In the genomic region with DNA sequence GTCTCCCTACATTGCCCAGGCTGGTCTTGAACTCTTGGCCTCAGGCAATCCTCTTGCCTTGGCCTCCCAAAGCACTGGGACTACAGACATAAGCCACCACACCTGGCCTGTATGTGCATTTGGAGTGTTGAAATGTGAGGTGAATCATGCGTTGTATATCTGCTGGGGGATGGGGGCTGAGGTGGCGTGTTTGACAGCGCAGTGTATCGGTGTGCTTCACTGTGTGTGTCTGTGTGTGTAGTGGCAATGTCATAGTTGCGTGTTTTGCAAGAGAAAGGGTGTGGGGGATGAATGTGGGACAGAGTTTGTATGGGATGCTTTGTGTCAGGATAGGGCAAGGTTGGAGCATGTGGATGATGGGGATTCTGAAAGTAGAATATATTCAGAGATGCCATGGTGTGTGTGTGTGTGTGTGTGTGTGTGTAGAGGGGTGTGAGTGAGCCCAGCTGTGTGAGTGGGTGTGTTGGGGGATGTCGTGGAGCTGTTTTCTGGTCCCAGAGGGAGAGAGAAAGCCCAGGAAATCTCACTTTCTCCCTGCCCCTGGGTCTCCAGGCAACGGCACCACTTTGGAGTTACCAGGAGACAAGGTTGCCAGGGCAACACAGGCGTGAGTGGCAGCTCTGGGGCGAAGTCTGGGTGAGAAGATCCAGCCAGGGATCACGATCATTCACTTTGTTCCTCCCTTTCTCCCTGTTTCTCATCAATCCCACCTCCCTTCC, we compare ENCODE assay signal across 8 cellular contexts. TPM values are rescaled to one million over a fixed set of nuclear protein-coding genes. Genes with fewer than 3 reads are reported as not detected.
DNase-seq lines count a peak whose midpoint lies in the region; ATAC-seq, FAIRE-seq and TF ChIP-seq lines count a peak whose summit lies in the region.
"Had no signal": no experiment of that assay in that cellular context is flagged by ENCODE, and none has a peak within 500 bp of the region (broad histone marks: within the 10 kb centered on the region; RNA-seq: fewer than 3 reads in every experiment).

No MANE protein-coding gene starts in this region.

- CTCF ChIA-PET in GM12878 (lab: Yijun Ruan, JAX) = interaction anchor here (0.7 to 5.6 kb wide), 8 partner anchors 10 to 109 kb away, joined by 3 to 62 read pairs (median 6); partner anchors contain the start of genes CCDC159, EPOR, TMEM205 and TSPAN16

- no peak for TF ChIP-seq RAD21 in GM12878 (IDR thresholded peaks at IDR 0.05; ENCODE audit: insufficient read depth, low read depth, low read length)

- RAD21 ChIA-PET in GM12878 (lab: Charles Lee; ENCODE audit: unreplicated experiment) = interaction anchor here (1.0 to 5.2 kb wide), 5 partner anchors 10 to 79 kb away, joined by 3 to 27 read pairs (median 5); partner anchors contain the start of genes CCDC159, EPOR, ODAD3 and TMEM205

- no peak overlapping the region for H4K91ac ChIP-seq in trophoblast cell (ENCODE audit: low read depth, low read length)

- 50% methylated on average over 10 of the region's 10 CpGs for WGBS in GM12878 (ENCODE audit: insufficient coverage, insufficient replicate concordance, low lambda C conversion rate, missing lambda C conversion rate)
- no CpG with 5 or more reads among the region's 10 CpGs for WGBS in trophoblast cell (ENCODE audit: extremely low coverage, insufficient coverage, insufficient read length)

- POLR2A ChIA-PET in GM12878 (lab: Charles Lee) = interaction anchor here (1.1 to 4.8 kb wide), 3 partner anchors 28 to 84 kb away, joined by 3 to 48 read pairs (median 4); partner anchors contain the start of genes CCDC159 and TMEM205

- H2AFZ ChIP-seq in GM12878 (ENCODE audit: control insufficient read depth, low read depth, low read length) (no peak overlapping the region; the same call in 1 of the 2 replicates), trophoblast cell (ENCODE audit: insufficient read depth, low read length, poor library complexity) (no peak overlapping the region)

- no peak for TF ChIP-seq CTCF in GM12878 (IDR thresholded peaks at IDR 0.05 in 2 of 3, conservative IDR thresholded peaks at IDR 0.05 in 1 of 3; ENCODE audit: control insufficient read depth in 2 of 3, extremely low read depth in 1 of 3, insufficient read depth in 1 of 3, low read depth in 3 of 3, low read length in 3 of 3)
- no peak for TF ChIP-seq CTCF in tibial artery (IDR thresholded peaks at IDR 0.05)

- H3K27me3 ChIP-seq in H7 (ENCODE audit: control insufficient read depth, insufficient read depth, low read length) = no peaks in the 10 kb centered on the region
- no peaks in the 10 kb centered on the region for H3K27me3 ChIP-seq in GM12878 (replicated peaks in 1 of 2; ENCODE audit: control insufficient read depth in 2 of 2, insufficient read depth in 2 of 2, low read length in 1 of 2)
- H3K27me3 ChIP-seq in trophoblast cell (ENCODE audit: insufficient read depth, low read length) = no peaks in the 10 kb centered on the region
- H3K27me3 ChIP-seq in tibial artery = no peaks in the 10 kb centered on the region
- H3K27me3 ChIP-seq: SJSA1 had no signal

- H3K4ac ChIP-seq in trophoblast cell (ENCODE audit: low read depth, low read length) = no peak overlapping the region

- H3K27ac ChIP-seq in GM12878 (ENCODE audit: control insufficient read depth, insufficient read depth) (no peak overlapping the region; the same call in 1 of the 2 replicates), trophoblast cell (ENCODE audit: low read depth, low read length) (no peak overlapping the region), tibial artery (no peak overlapping the region)
- H3K27ac ChIP-seq: SJSA1 had no signal

- SMC1A ChIA-PET in GM12878 (lab: Charles Lee; ENCODE audit: uncharacterized antibody, unreplicated experiment) = interaction anchor here (0.8 to 6.1 kb wide), 4 partner anchors 27 to 81 kb away, joined by 3 to 40 read pairs (median 26); partner anchors contain the start of genes CCDC159, TMEM205 and TSPAN16

- no peak overlapping the region for H4K8ac ChIP-seq in trophoblast cell (ENCODE audit: low read depth, low read length)

- BruUV-seq in GM12878 (replicated peaks; lab: Mats Ljungman, UMichigan) = no TSS peak

- H2BK5ac ChIP-seq in trophoblast cell (ENCODE audit: low read depth, low read length, poor library complexity) = no peak overlapping the region

- H4K12ac ChIP-seq in trophoblast cell (ENCODE audit: low read depth, low read length) = no peak overlapping the region

- no peaks in the 10 kb centered on the region for H4K20me1 ChIP-seq in GM12878 (ENCODE audit: control insufficient read depth, insufficient read depth)

- peaks cover 10% of the 10 kb centered on the region for H3K79me2 ChIP-seq in GM12878 (ENCODE audit: control insufficient read depth, insufficient read depth, low read length)
- peaks cover 5% of the 10 kb centered on the region for H3K79me2 ChIP-seq in trophoblast cell (ENCODE audit: control insufficient read depth, insufficient read depth, low read length, poor library complexity)

- H3K14ac ChIP-seq in trophoblast cell (ENCODE audit: low read length) = no peak overlapping the region

- in situ Hi-C loops in GM12878 (cut with MboI) = no loop called here

- peaks cover 7% of the 10 kb centered on the region for H3K79me1 ChIP-seq in trophoblast cell (ENCODE audit: low read length)

- H3K4me3 ChIP-seq in H7 (ENCODE audit: insufficient read depth, low read depth, low read length) (no peak overlapping the region), GM12878 (peak overlapping the region; percentile 77; the same call in 1 of the 2 replicates), trophoblast cell (ENCODE audit: low read depth, low read length) (peak overlapping the region; percentile 5), tibial artery (no peak overlapping the region)

- H3K9me3 ChIP-seq in GM12878 (replicated peaks; ENCODE audit: control insufficient read depth, insufficient read depth, low read length) (no peaks in the 10 kb centered on the region), trophoblast cell (ENCODE audit: insufficient read depth, low read depth, low read length) (peaks cover 2% of the 10 kb centered on the region), tibial artery (no peaks in the 10 kb centered on the region)
- H3K9me3 ChIP-seq: SJSA1 had no signal

- H2BK12ac ChIP-seq in trophoblast cell (ENCODE audit: low read length) = no peak overlapping the region

- H3K23ac ChIP-seq in trophoblast cell (ENCODE audit: low read length) = no peak overlapping the region

- TF ChIP-seq EP300 in GM12878 (IDR thresholded peaks at IDR 0.05; ENCODE audit: borderline replicate concordance in 1 of 2, control insufficient read depth in 1 of 2, low read depth in 2 of 2, low read length in 2 of 2) = no peak

- intact Hi-C loops in GM12878 (cut with micrococcal nuclease; ENCODE audit: unreplicated experiment) (no loop called here), tibial artery (cut with DNase I; ENCODE audit: low total_unique reads) (loop anchor here (10.0 kb wide), 2 partner anchors 71 to 79 kb away; partner anchors contain the start of gene TSPAN16)

- H2BK120ac ChIP-seq in trophoblast cell (ENCODE audit: insufficient read depth, low read length, poor library complexity) = no peak overlapping the region

- no peak overlapping the region for H3K18ac ChIP-seq in trophoblast cell (ENCODE audit: low read length)

- peak; percentile 82 for DNase-seq in H7
- DNase-seq in NCI-H2029 treated with DMSO at 0.1 percent for 48 hours (lab: John Stamatoyannopoulos, UW) = peak; percentile 52
- no peak for DNase-seq in GM12878 (ENCODE audit: low read depth, low spot score)
- DNase-seq in trophoblast cell = peak; percentile 92 to 95
- DNase-seq in SIG-M5 treated with dmso at 0.1 percent for 504 hours (lab: John Stamatoyannopoulos, UW; ENCODE audit: unreplicated experiment) = no peak
- no peak for DNase-seq in T1000 (lab: John Stamatoyannopoulos, UW)
- DNase-seq in tibial artery = no peak

- H3K4me2 ChIP-seq in GM12878 (ENCODE audit: control insufficient read depth, insufficient read depth) (peak overlapping the region; percentile 83), trophoblast cell (ENCODE audit: low read length) (no peak overlapping the region)

- H2AK5ac ChIP-seq in trophoblast cell (ENCODE audit: low read length) = no peak overlapping the region

- H3K4me1 ChIP-seq in GM12878 (ENCODE audit: control insufficient read depth, insufficient read depth, low read length) = peaks cover 21% of the 10 kb centered on the region
- H3K4me1 ChIP-seq in trophoblast cell (ENCODE audit: control insufficient read depth in 1 of 2, insufficient read depth in 2 of 2, low read length in 2 of 2) = peaks cover 7% of the 10 kb centered on the region in 2 experiments
- H3K4me1 ChIP-seq in tibial artery = peaks cover 0 to 36% (median 31%) of the 10 kb centered on the region in 4 donors

- H3K36me3 ChIP-seq in H7 (replicated peaks; ENCODE audit: control insufficient read depth, insufficient read depth, low read length) (peaks cover 5% of the 10 kb centered on the region), GM12878 (ENCODE audit: control insufficient read depth in 2 of 2, insufficient read depth in 2 of 2, low read length in 1 of 2) (no peaks in the 10 kb centered on the region), trophoblast cell (ENCODE audit: control insufficient read depth in 1 of 2, insufficient read depth in 2 of 2, low read length in 2 of 2) (no peaks in the 10 kb centered on the region), tibial artery (peaks cover 0 to 5% (median 0%) of the 10 kb centered on the region in 3 donors)
- H3K36me3 ChIP-seq: SJSA1 had no signal

- no peak for FAIRE-seq in GM12878 (lab: Jason Lieb, UNC)

- ATAC-seq in GM12878 = no peak

- no peak for TF ChIP-seq POLR2A in GM12878 (IDR thresholded peaks at IDR 0.05; ENCODE audit: low read depth, low read length)

- H3K9ac ChIP-seq in GM12878 (ENCODE audit: control insufficient read depth, insufficient read depth, low read length) (peak overlapping the region; percentile 87; the same call in 1 of the 2 replicates), trophoblast cell (ENCODE audit: low read length) (no peak overlapping the region)

RNA-seq across cellular contexts. Expression of gene SWSAP1, which starts 1.1 kb away (rescaled TPM):
- 3.0 and 3.3 TPM in 2 replicates for total RNA-seq in H7 (2014; rRNA removed; shearing (Covaris generic))
- 4.9 and 5.2 TPM in 2 replicates for total RNA-seq in GM12878 (2013; cell fraction: nucleolus; rRNA removed)
- total RNA-seq in GM12878 (2014; rRNA removed) (2.8 and 3.1 TPM in 2 replicates), GM12878 (2014; rRNA removed; fragmentation: Illumina TruSeq; extraction: Trizol) (1.5 and 2.1 TPM in 2 replicates), GM12878 (2021) (2.6 and 3.0 TPM in 2 replicates)
- polyA plus RNA-seq in GM12878 (2011; ENCODE audit: low read depth) = 0.60 TPM
- polyA plus RNA-seq in GM12878 (2011; rRNA removed) (1.2 and 2.3 TPM in 2 replicates), GM12878 (2014; fragmentation: Illumina TruSeq; extraction: Trizol) (0.35 and 1.6 TPM in 2 replicates), GM12878 (2014; fragmentation: Nextera tagmentation; extraction: Ambion mirVana) (1 to 10 TPM in 1 of 2 experiments, under 1 TPM in 1; 0.18 to 1.0 TPM), GM12878 (2014; rRNA removed) (3.7 and 4.7 TPM in 2 replicates), GM12878 (2016; fragmentation: Nextera tagmentation; extraction: Ambion mirVana) (1 to 10 TPM; 5.3 to 6.5 TPM)
- polyA plus RNA-seq in GM12878 (2011; cell fraction: cytosol; rRNA removed) = 2.6 and 3.6 TPM in 2 replicates
- polyA plus RNA-seq in GM12878 (2011; cell fraction: nucleus; rRNA removed) = 3.8 and 3.9 TPM in 2 replicates
- 1.5 and 2.2 TPM in 2 replicates for polyA plus RNA-seq in GM12878 (2012)
- polyA minus RNA-seq in GM12878 (2011; rRNA and poly(A)+ RNA removed) = 2.2 and 4.5 TPM in 2 replicates
- polyA minus RNA-seq in GM12878 (2011; cell fraction: cytosol; rRNA and poly(A)+ RNA removed) = 1.3 and 1.5 TPM in 2 replicates
- 2.9 and 5.1 TPM in 2 replicates for polyA minus RNA-seq in GM12878 (2011; cell fraction: nucleus; rRNA and poly(A)+ RNA removed)
- polyA plus RNA-seq in trophoblast cell (2013) = 3.2 and 3.6 TPM in 2 replicates

RNA-seq across cellular contexts. Expression of gene EPOR, which starts 10.8 kb away (rescaled TPM):
- 14.9 and 15.8 TPM in 2 replicates for total RNA-seq in H7 (2014; rRNA removed; shearing (Covaris generic))
- total RNA-seq in GM12878 (2013; cell fraction: nucleolus; rRNA removed) = 8.5 and 12.7 TPM in 2 replicates
- 3.0 and 3.8 TPM in 2 replicates for total RNA-seq in GM12878 (2014; rRNA removed)
- total RNA-seq in GM12878 (2014; rRNA removed; fragmentation: Illumina TruSeq; extraction: Trizol) = 1.2 and 1.4 TPM in 2 replicates
- 2.9 and 3.3 TPM in 2 replicates for total RNA-seq in GM12878 (2021)
- 1.2 TPM for polyA plus RNA-seq in GM12878 (2011; ENCODE audit: low read depth)
- 1.8 and 2.8 TPM in 2 replicates for polyA plus RNA-seq in GM12878 (2011; rRNA removed)
- 4.7 and 4.8 TPM in 2 replicates for polyA plus RNA-seq in GM12878 (2011; cell fraction: cytosol; rRNA removed)
- polyA plus RNA-seq in GM12878 (2011; cell fraction: nucleus; rRNA removed) = 6.8 and 7.8 TPM in 2 replicates
- polyA plus RNA-seq in GM12878 (2012) = 2.4 and 3.6 TPM in 2 replicates
- 0.65 and 1.4 TPM in 2 replicates for polyA plus RNA-seq in GM12878 (2014; fragmentation: Illumina TruSeq; extraction: Trizol)
- under 1 TPM; 0.66 to 0.74 TPM for polyA plus RNA-seq in GM12878 (2014; fragmentation: Nextera tagmentation; extraction: Ambion mirVana)
- 4.4 and 6.0 TPM in 2 replicates for polyA plus RNA-seq in GM12878 (2014; rRNA removed)
- 10 to 100 TPM in 1 of 2 experiments, 1 to 10 TPM in 1; 6.7 to 10.1 TPM for polyA plus RNA-seq in GM12878 (2016; fragmentation: Nextera tagmentation; extraction: Ambion mirVana)
- polyA minus RNA-seq in GM12878 (2011; rRNA and poly(A)+ RNA removed) = 1.7 and 4.5 TPM in 2 replicates
- 2.3 and 2.5 TPM in 2 replicates for polyA minus RNA-seq in GM12878 (2011; cell fraction: cytosol; rRNA and poly(A)+ RNA removed)
- 6.0 and 6.7 TPM in 2 replicates for polyA minus RNA-seq in GM12878 (2011; cell fraction: nucleus; rRNA and poly(A)+ RNA removed)
- 5.1 and 5.2 TPM in 2 replicates for polyA plus RNA-seq in trophoblast cell (2013)

RNA-seq across cellular contexts. Expression of gene PLPPR2, which starts 18.1 kb away (rescaled TPM):
- 5.7 and 7.0 TPM in 2 replicates for total RNA-seq in H7 (2014; rRNA removed; shearing (Covaris generic))
- total RNA-seq in GM12878 (2013; cell fraction: nucleolus; rRNA removed) = 2.3 and 4.2 TPM in 2 replicates
- total RNA-seq in GM12878 (2014; rRNA removed) (0.76 and 0.85 TPM in 2 replicates), GM12878 (2014; rRNA removed; fragmentation: Illumina TruSeq; extraction: Trizol) (0.23 and 0.31 TPM in 2 replicates), GM12878 (2021) (1.7 and 2.5 TPM in 2 replicates)
- 1.2 TPM for polyA plus RNA-seq in GM12878 (2011; ENCODE audit: low read depth)
- polyA plus RNA-seq in GM12878 (2011; rRNA removed) (0.22 and 0.27 TPM in 2 replicates), GM12878 (2014; fragmentation: Illumina TruSeq; extraction: Trizol) (0.43 and 0.56 TPM in 2 replicates), GM12878 (2014; fragmentation: Nextera tagmentation; extraction: Ambion mirVana) (under 1 TPM; 0.09 to 0.21 TPM), GM12878 (2014; rRNA removed) (1.8 and 2.8 TPM in 2 replicates), GM12878 (2016; fragmentation: Nextera tagmentation; extraction: Ambion mirVana) (1 to 10 TPM; 1.5 to 2.1 TPM)
- polyA plus RNA-seq in GM12878 (2011; cell fraction: cytosol; rRNA removed) = 0.46 and 0.69 TPM in 2 replicates
- 7.7 and 8.9 TPM in 2 replicates for polyA plus RNA-seq in GM12878 (2011; cell fraction: nucleus; rRNA removed)
- polyA plus RNA-seq in GM12878 (2012) = 3.9 and 5.1 TPM in 2 replicates
- polyA minus RNA-seq in GM12878 (2011; rRNA and poly(A)+ RNA removed) = 0.51 TPM in 1 of 2 replicates, not detected in the other
- polyA minus RNA-seq in GM12878 (2011; cell fraction: cytosol; rRNA and poly(A)+ RNA removed) = 1.1 and 2.7 TPM in 2 replicates
- 0.85 and 2.9 TPM in 2 replicates for polyA minus RNA-seq in GM12878 (2011; cell fraction: nucleus; rRNA and poly(A)+ RNA removed)
- polyA plus RNA-seq in trophoblast cell (2013) = 3.7 and 3.9 TPM in 2 replicates

RNA-seq across cellular contexts. Expression of gene CCDC159, which starts 27.0 kb away (rescaled TPM):
- 2.7 and 5.5 TPM in 2 replicates for total RNA-seq in H7 (2014; rRNA removed; shearing (Covaris generic))
- 22.3 and 22.4 TPM in 2 replicates for total RNA-seq in GM12878 (2013; cell fraction: nucleolus; rRNA removed)
- 6.9 and 7.5 TPM in 2 replicates for total RNA-seq in GM12878 (2014; rRNA removed)
- 8.0 and 9.3 TPM in 2 replicates for total RNA-seq in GM12878 (2014; rRNA removed; fragmentation: Illumina TruSeq; extraction: Trizol)
- total RNA-seq in GM12878 (2021) = 9.1 and 10.4 TPM in 2 replicates
- polyA plus RNA-seq in GM12878 (2011; ENCODE audit: low read depth) = 19.2 TPM
- polyA plus RNA-seq in GM12878 (2011; rRNA removed) = 6.6 and 12.9 TPM in 2 replicates
- polyA plus RNA-seq in GM12878 (2011; cell fraction: cytosol; rRNA removed) = 12.2 and 12.3 TPM in 2 replicates
- polyA plus RNA-seq in GM12878 (2011; cell fraction: nucleus; rRNA removed) = 33.7 and 41.1 TPM in 2 replicates
- 27.5 and 36.1 TPM in 2 replicates for polyA plus RNA-seq in GM12878 (2012)
- 6.6 and 12.2 TPM in 2 replicates for polyA plus RNA-seq in GM12878 (2014; fragmentation: Illumina TruSeq; extraction: Trizol)
- polyA plus RNA-seq in GM12878 (2014; fragmentation: Nextera tagmentation; extraction: Ambion mirVana) = 1 to 10 TPM in 1 of 2 experiments, under 1 TPM in 1; 0.61 to 3.9 TPM
- 14.7 and 17.9 TPM in 2 replicates for polyA plus RNA-seq in GM12878 (2014; rRNA removed)
- polyA plus RNA-seq in GM12878 (2016; fragmentation: Nextera tagmentation; extraction: Ambion mirVana) = 10 to 100 TPM in 1 of 2 experiments, 1 to 10 TPM in 1; 9.8 to 13.0 TPM
- 4.5 and 11.5 TPM in 2 replicates for polyA minus RNA-seq in GM12878 (2011; rRNA and poly(A)+ RNA removed)
- polyA minus RNA-seq in GM12878 (2011; cell fraction: cytosol; rRNA and poly(A)+ RNA removed) = 2.8 TPM in 1 of 2 replicates, not detected in the other
- polyA minus RNA-seq in GM12878 (2011; cell fraction: nucleus; rRNA and poly(A)+ RNA removed) = 6.3 and 7.8 TPM in 2 replicates
- polyA plus RNA-seq in trophoblast cell (2013) = 8.3 and 9.9 TPM in 2 replicates

RNA-seq across cellular contexts. Expression of gene TMEM205, which starts 27.3 kb away (rescaled TPM):
- 102 and 128 TPM in 2 replicates for total RNA-seq in H7 (2014; rRNA removed; shearing (Covaris generic))
- 48.5 and 52.3 TPM in 2 replicates for total RNA-seq in GM12878 (2013; cell fraction: nucleolus; rRNA removed)
- 109 and 113 TPM in 2 replicates for total RNA-seq in GM12878 (2014; rRNA removed)
- total RNA-seq in GM12878 (2014; rRNA removed; fragmentation: Illumina TruSeq; extraction: Trizol) = 46.8 and 54.5 TPM in 2 replicates
- total RNA-seq in GM12878 (2021) = 67.5 and 75.2 TPM in 2 replicates
- 68.0 TPM for polyA plus RNA-seq in GM12878 (2011; ENCODE audit: low read depth)
- 48.2 and 86.1 TPM in 2 replicates for polyA plus RNA-seq in GM12878 (2011; rRNA removed)
- polyA plus RNA-seq in GM12878 (2011; cell fraction: cytosol; rRNA removed) = 255 and 312 TPM in 2 replicates
- polyA plus RNA-seq in GM12878 (2011; cell fraction: nucleus; rRNA removed) = 112 and 121 TPM in 2 replicates
- polyA plus RNA-seq in GM12878 (2012) = 61.9 and 69.9 TPM in 2 replicates
- polyA plus RNA-seq in GM12878 (2014; fragmentation: Illumina TruSeq; extraction: Trizol) = 36.3 and 90.5 TPM in 2 replicates
- 10 to 100 TPM; 27.8 to 39.4 TPM for polyA plus RNA-seq in GM12878 (2014; fragmentation: Nextera tagmentation; extraction: Ambion mirVana)
- polyA plus RNA-seq in GM12878 (2014; rRNA removed) = 118 and 120 TPM in 2 replicates
- polyA plus RNA-seq in GM12878 (2016; fragmentation: Nextera tagmentation; extraction: Ambion mirVana) = 100 to 1,000 TPM; 133 to 144 TPM
- 66.4 and 93.5 TPM in 2 replicates for polyA minus RNA-seq in GM12878 (2011; rRNA and poly(A)+ RNA removed)
- 20.4 and 29.1 TPM in 2 replicates for polyA minus RNA-seq in GM12878 (2011; cell fraction: cytosol; rRNA and poly(A)+ RNA removed)
- polyA minus RNA-seq in GM12878 (2011; cell fraction: nucleus; rRNA and poly(A)+ RNA removed) = 10.4 and 15.1 TPM in 2 replicates
- polyA plus RNA-seq in trophoblast cell (2013) = 42.9 and 43.7 TPM in 2 replicates

Comparison
In these comparisons a context has a peak if more than half of its experiments do, and no peak if none do; other contexts are left out.
1. DNase-seq: peak in H7 (single experiment), NCI-H2029 treated with DMSO at 0.1 percent for 48 hours (single experiment) and trophoblast cell (2 of 2); none in GM12878 (single experiment), SIG-M5 treated with dmso at 0.1 percent for 504 hours (single experiment), T1000 (single experiment) and tibial artery (0 of 2).
2. H3K4me3 ChIP-seq: peak in GM12878 (single experiment) and trophoblast cell (single experiment); none in H7 (single experiment) and tibial artery (0 of 2).